ENCODE assay signal across 8 cellular contexts in genomic region chr6:28794175-28795002, GRCh38.
DNase-seq lines count a peak whose midpoint lies in the region; TF ChIP-seq lines count a peak whose summit lies in the region.

No MANE protein-coding gene starts in this region.

- DNase-seq in stimulated activated CD4-positive, alpha-beta T cell treated with anti-CD3 and anti-CD28 coated beads, Interleukin-1b, Interleukin-23, amount 100 ng/mL, for 48 hours: peak; percentile 21
- no peak for DNase-seq in stimulated activated CD4-positive, alpha-beta T cell treated with anti-CD3 and anti-CD28 coated beads, Interleukin-4, amount 100 ng/mL, for 24 hours
- DNase-seq in SHP77 treated with DMSO at 0.1 percent for 48 hours (lab: John Stamatoyannopoulos, UW): peak; percentile 16
- no peak for DNase-seq in epithelial cell of proximal tubule (ENCODE audit: low read depth)
- no peak for DNase-seq in type B pancreatic cell (ENCODE audit: extremely low spot score, unreplicated experiment)
- no peak for DNase-seq in GM03348 (ENCODE audit: low spot score)
- no peak for DNase-seq in NCI-H446 treated with DMSO at 0.1 percent for 48 hours (lab: John Stamatoyannopoulos, UW)
- no peak for DNase-seq in NCI-H1694 treated with DMSO at 0.1 percent for 48 hours (lab: John Stamatoyannopoulos, UW)

- H3K9me3 Mint-ChIP-seq in type B pancreatic cell: peaks cover 4% of the 10 kb centered on the region

- H3K4me3 Mint-ChIP-seq in type B pancreatic cell: peak overlapping the region; percentile 77

- peaks cover 93% of the 10 kb centered on the region for H3K27me3 Mint-ChIP-seq in type B pancreatic cell

- peaks cover 21% of the 10 kb centered on the region for H3K4me1 Mint-ChIP-seq in type B pancreatic cell (ENCODE audit: unreplicated experiment)

- TF ChIP-seq CTCF in epithelial cell of proximal tubule (conservative IDR thresholded peaks at IDR 0.05; ENCODE audit: low read depth, low read length) (no peak), type B pancreatic cell (conservative IDR thresholded peaks at IDR 0.05) (no peak)

- no peak overlapping the region for H3K27ac Mint-ChIP-seq in type B pancreatic cell

- H3K36me3 Mint-ChIP-seq in type B pancreatic cell: peaks cover 4% of the 10 kb centered on the region

- peak overlapping the region; percentile 50 for H3K4me3 ChIP-seq in epithelial cell of proximal tubule (ENCODE audit: low read depth, low read length)

Comparison
In these comparisons a context has a peak if more than half of its experiments do, and no peak if none do; other contexts are left out.
1. DNase-seq: peak in stimulated activated CD4-positive, alpha-beta T cell treated with anti-CD3 and anti-CD28 coated beads, Interleukin-1b, Interleukin-23, amount 100 ng/mL, for 48 hours (single experiment) and SHP77 treated with DMSO at 0.1 percent for 48 hours (single experiment); none in stimulated activated CD4-positive, alpha-beta T cell treated with anti-CD3 and anti-CD28 coated beads, Interleukin-4, amount 100 ng/mL, for 24 hours (single experiment), epithelial cell of proximal tubule (single experiment), type B pancreatic cell (single experiment), GM03348 (single experiment), NCI-H446 treated with DMSO at 0.1 percent for 48 hours (single experiment) and NCI-H1694 treated with DMSO at 0.1 percent for 48 hours (single experiment).